Comparison of ENCODE assay signal across 9 cellular contexts in genomic region chrX:47380268-47380667, GRCh38. TPM values are rescaled to one million over a fixed set of nuclear protein-coding genes. Genes with fewer than 3 reads are reported as not detected.
DNase-seq lines count a peak whose midpoint lies in the region; ATAC-seq and TF ChIP-seq lines count a peak whose summit lies in the region.
"Had no signal": no experiment of that assay in that cellular context is flagged by ENCODE, and none has a peak within 500 bp of the region (broad histone marks: within the 10 kb centered on the region; RNA-seq: fewer than 3 reads in every experiment).

No MANE protein-coding gene starts in this region.

- no peaks in the 10 kb centered on the region for H3K9me3 Mint-ChIP-seq in naive B cell

- TF ChIP-seq EP300 in transverse colon (IDR thresholded peaks at IDR 0.05; ENCODE audit: low read depth), result no peak

- no peak for TF ChIP-seq CTCF in transverse colon (IDR thresholded peaks at IDR 0.05)
- TF ChIP-seq CTCF in psoas muscle (IDR thresholded peaks at IDR 0.05), result no peak

- no peaks in the 10 kb centered on the region for H3K4me1 ChIP-seq in transverse colon
- H3K4me1 ChIP-seq in psoas muscle, result no peaks in the 10 kb centered on the region
- H3K4me1 ChIP-seq in HAP-1, result peaks cover 4% of the 10 kb centered on the region

- H3K27me3 ChIP-seq in transverse colon (no peaks in the 10 kb centered on the region), psoas muscle (ENCODE audit: insufficient read depth in 3 of 3, low read length in 2 of 3) (peaks cover 0 to 9% (median 0%) of the 10 kb centered on the region in 3 donors), HAP-1 (ENCODE audit: low read depth) (no peaks in the 10 kb centered on the region)

- intact Hi-C loops in transverse colon (cut with DNase I; ENCODE audit: low total_unique reads), result loop anchor here (10.0 kb wide), 1 partner anchor 145 kb away; no protein-coding TSS in a partner anchor
- intact Hi-C loops in psoas muscle (cut with DNase I), result loop anchor here in 1 of 2 donors (5.0 to 10.0 kb wide), 2 partner anchors 145 to 183 kb away; no protein-coding TSS in a partner anchor

- WGBS in transverse colon (ENCODE audit: low coverage in 1 of 2), 2 donors, result 64% methylated on average over 10 of the region's 10 CpGs; no CpG with 5 or more reads in 1 of the 2 donors
- WGBS in psoas muscle, 3 donors, result 63 to 81% (median 76%) methylated on average over 10 of the region's 10 CpGs

- H3K27ac ChIP-seq in transverse colon (no peak overlapping the region), psoas muscle (no peak overlapping the region)

- H3K4me3 ChIP-seq in transverse colon, result no peak overlapping the region
- H3K4me3 ChIP-seq in psoas muscle, result no peak overlapping the region
- H3K4me3 ChIP-seq in HAP-1, result no peak overlapping the region

- H3K36me3 ChIP-seq in transverse colon (no peaks in the 10 kb centered on the region), psoas muscle (ENCODE audit: insufficient read depth in 1 of 2, low read depth in 1 of 2) (no peaks in the 10 kb centered on the region), HAP-1 (replicated peaks) (no peaks in the 10 kb centered on the region)

- peak; percentile 69 for DNase-seq in activated gamma-delta T cell treated with Interleukin-2 at 50 U/mL for 16 hours
- no peak for DNase-seq in activated gamma-delta T cell (lab: John Stamatoyannopoulos, UW)
- peak; percentile 84 for DNase-seq in activated effector memory CD4-positive, alpha-beta T cell treated with anti-CD3 and anti-CD28 coated beads, Interleukin-2, amount 50 U/mL, for 16 hours
- peak; percentile 46 for DNase-seq in naive B cell
- peak; percentile 51 for DNase-seq in transverse colon
- DNase-seq in psoas muscle, result no peak
- no peak for DNase-seq in HAP-1 (ENCODE audit: low spot score in 2 of 2)
- DNase-seq: NCI-H2081 had no signal

- peak overlapping the region; percentile 27 to 87 (median 76) for H3K4me3 Mint-ChIP-seq in naive B cell

- in situ Hi-C loops in transverse colon (cut with MboI; ENCODE audit: low pct_ligation_motif_present in 1 of 4, low pct_unique_long_range_greater_than_20kb in 1 of 4, low sequenced_read_pairs in 3 of 4) (loop anchor here (10.0 to 25.0 kb wide), 3 partner anchors 132 to 193 kb away; partner anchors contain the start of gene UBA1 (in 4 of the 4)), HAP-1 (cut with MboI; ENCODE audit: low sequenced_read_pairs) (loop anchor here (10.0 kb wide), 1 partner anchor 185 kb away; the partner anchor contains the start of gene UBA1)

- ATAC-seq in naive B cell (ENCODE audit: low read depth in 2 of 2) (peak; percentile 68 to 70), psoas muscle (no peak), HG03457 (IDR thresholded peaks at IDR 0.05; ENCODE audit: unreplicated experiment) (no peak)

- peaks cover 7 to 12% (median 7%) of the 10 kb centered on the region in 3 donors for H3K4me1 Mint-ChIP-seq in naive B cell

- TF ChIP-seq POLR2A in transverse colon (IDR thresholded peaks at IDR 0.05), result no peak

- H3K27ac Mint-ChIP-seq in naive B cell, result peak overlapping the region in 3 of 6 donors; percentile 33 to 80 (median 59)

- peaks cover 0 to 6% (median 0%) of the 10 kb centered on the region in 3 donors for H3K27me3 Mint-ChIP-seq in naive B cell

- H3K36me3 Mint-ChIP-seq in naive B cell, result no peaks in the 10 kb centered on the region

- no peaks in the 10 kb centered on the region for H3K9me3 ChIP-seq in transverse colon
- no peaks in the 10 kb centered on the region for H3K9me3 ChIP-seq in psoas muscle
- H3K9me3 ChIP-seq in HAP-1, result no peaks in the 10 kb centered on the region

RNA-seq across cellular contexts. Expression of gene ZNF157, which starts 9.9 kb away (rescaled TPM):
- polyA plus RNA-seq in naive B cell (ENCODE audit: low read depth in 6 of 6) (1 to 10 TPM in 1 of 6 donors, under 1 TPM in 4, not detected in 1; 0.23 to 1.3 (median 0.73) TPM), psoas muscle (under 1 TPM in 2 of 3 donors, not detected in 1; 0.07 to 0.17 TPM)
- total RNA-seq in transverse colon (under 1 TPM in 2 of 4 donors, not detected in 2; 0.14 to 0.32 TPM), psoas muscle (not detected)

Comparison
In these comparisons a context has a peak if more than half of its experiments do, and no peak if none do; other contexts are left out.
1. DNase-seq: peak in activated gamma-delta T cell treated with Interleukin-2 at 50 U/mL for 16 hours (single experiment), activated effector memory CD4-positive, alpha-beta T cell treated with anti-CD3 and anti-CD28 coated beads, Interleukin-2, amount 50 U/mL, for 16 hours (single experiment), naive B cell (single experiment) and transverse colon (single experiment); none in activated gamma-delta T cell (single experiment), psoas muscle (0 of 2) and HAP-1 (0 of 2).
2. ATAC-seq: peak in naive B cell (2 of 2); none in psoas muscle (0 of 4) and HG03457 (single experiment).